In genomic region chr5:157142317-157143126, GRCh38 we compare ENCODE assay signal across 8 cellular contexts. TPM values are rescaled to one million over a fixed set of nuclear protein-coding genes. Genes with fewer than 3 reads are reported as not detected.
A peak's percentile ranks its signal among the peaks of the same experiment; 100 is the strongest.
DNase-seq lines count a peak whose midpoint lies in the region; ATAC-seq and TF ChIP-seq lines count a peak whose summit lies in the region.

Gene MED7, minus strand, starts transcription at chr5:157142865. Its CDS starts 3,434 bp downstream, at chr5:157139431.

- H3K36me3 ChIP-seq in cardiac muscle cell (peaks cover 9% of the 10 kb centered on the region), parathyroid adenoma (ENCODE audit: control insufficient read depth, insufficient read depth, low read length) (no peaks in the 10 kb centered on the region), tibial nerve (peaks cover 0 to 28% (median 0%) of the 10 kb centered on the region in 3 donors)

- no peaks in the 10 kb centered on the region for H3K4me1 ChIP-seq in cardiac muscle cell (ENCODE audit: low read depth)
- peaks cover 3% of the 10 kb centered on the region for H3K4me1 ChIP-seq in parathyroid adenoma
- peaks cover 0 to 20% (median 9%) of the 10 kb centered on the region in 4 donors for H3K4me1 ChIP-seq in tibial nerve

- peak within 1 kb of the TSS; percentile 96 for H3K4me3 ChIP-seq in GM12864 (ENCODE audit: low read depth, low read length)
- H3K4me3 ChIP-seq in cardiac muscle cell = peak within 1 kb of the TSS; percentile 78
- H3K4me3 ChIP-seq in parathyroid adenoma (ENCODE audit: low read depth, low read length) = peak within 1 kb of the TSS; percentile 99
- peak within 1 kb of the TSS; percentile 62 to 96 (median 73) for H3K4me3 ChIP-seq in tibial nerve

- peak in 1 of 2 donors; percentile 95 for TF ChIP-seq EP300 in tibial nerve (IDR thresholded peaks at IDR 0.05)

- peak within 1 kb of the TSS; percentile 78 for H3K9ac ChIP-seq in parathyroid adenoma

- peak; percentile 58 to 81 for TF ChIP-seq POLR2A in tibial nerve (IDR thresholded peaks at IDR 0.05)

- H3K27ac ChIP-seq in cardiac muscle cell (peak within 1 kb of the TSS; percentile 25), parathyroid adenoma (peak within 1 kb of the TSS; percentile 80), tibial nerve (peak within 1 kb of the TSS; percentile 84 to 95 (median 89))

- peak within 1 kb of the TSS; percentile 91 for H3K4me2 ChIP-seq in parathyroid adenoma (ENCODE audit: low read length)

- TF ChIP-seq CTCF in GM12864 (IDR thresholded peaks at IDR 0.05; ENCODE audit: low read depth, low read length, missing control alignments) (no peak), cardiac muscle cell (IDR thresholded peaks at IDR 0.05; ENCODE audit: low read depth, low read length) (no peak), parathyroid adenoma (IDR thresholded peaks at IDR 0.05) (no peak), tibial nerve (IDR thresholded peaks at IDR 0.05) (no peak)

- WGBS in tibial nerve, 2 donors = 1 to 2% methylated on average over 43 to 48 of the region's 48 CpGs

- peak within 1 kb of the TSS; percentile 69 for H2AFZ ChIP-seq in parathyroid adenoma

- H3K79me2 ChIP-seq in parathyroid adenoma = no peaks in the 10 kb centered on the region

- peak; percentile 100 for ATAC-seq in HG02759 (IDR thresholded peaks at IDR 0.05; ENCODE audit: unreplicated experiment)

- no peaks in the 10 kb centered on the region for H3K27me3 ChIP-seq in cardiac muscle cell
- H3K27me3 ChIP-seq in parathyroid adenoma (ENCODE audit: control insufficient read depth, insufficient read depth, low read length) = no peaks in the 10 kb centered on the region
- H3K27me3 ChIP-seq in tibial nerve = no peaks in the 10 kb centered on the region

- H3K9me3 ChIP-seq in cardiac muscle cell (ENCODE audit: low read depth) (no peaks in the 10 kb centered on the region), parathyroid adenoma (ENCODE audit: control insufficient read depth, low read length) (no peaks in the 10 kb centered on the region), tibial nerve (peaks cover 0 to 5% (median 0%) of the 10 kb centered on the region in 4 donors)

- DNase-seq in GM12864 (ENCODE audit: low read depth) (peak; percentile 100), NCI-H1417 (lab: John Stamatoyannopoulos, UW) (peak; percentile 90 to 98 (median 97)), SW 1271 (lab: John Stamatoyannopoulos, UW) (peak; percentile 94 to 100), cardiac muscle cell (ENCODE audit: low read depth in 1 of 2, low spot score in 1 of 2) (peak; percentile 97 to 99), tibial nerve (ENCODE audit: low spot score in 2 of 2) (peak; percentile 77 to 93)
- peak; percentile 82 for DNase-seq in activated naive CD8-positive, alpha-beta T cell treated with anti-CD3 and anti-CD28 coated beads, Interleukin-2, amount 50 U/mL, for 16 hours (ENCODE audit: low read depth, low spot score)

RNA-seq across cellular contexts. Expression of gene MED7, which starts in this region (rescaled TPM):
- 8.2 and 9.7 TPM in 2 replicates for total RNA-seq in cardiac muscle cell
- polyA plus RNA-seq in cardiac muscle cell = 16.2 and 17.0 TPM in 2 replicates
- 10 to 100 TPM in 3 of 4 donors, 1 to 10 TPM in 1; 5.9 to 15.7 (median 12.3) TPM for total RNA-seq in tibial nerve

Comparison
In these comparisons a context has a peak if more than half of its experiments do, and no peak if none do; other contexts are left out.
1. Peak in every context shown above with its lines: DNase-seq, ATAC-seq, H3K4me3 ChIP-seq and H3K27ac ChIP-seq.
2. H3K27ac ChIP-seq: peak in every context shown above with its lines; median percentile 89 in tibial nerve; 80 in parathyroid adenoma; 25 in cardiac muscle cell.